In genomic region chr17:78151514-78152008, GRCh38 we compare ENCODE assay signal across 10 cellular contexts. TPM values are rescaled to one million over a fixed set of nuclear protein-coding genes. Genes with fewer than 3 reads are reported as not detected.
A peak's percentile ranks its signal among the peaks of the same experiment; 100 is the strongest.
DNase-seq lines count a peak whose midpoint lies in the region; ATAC-seq and TF ChIP-seq lines count a peak whose summit lies in the region.
"Had no signal": no experiment of that assay in that cellular context is flagged by ENCODE, and none has a peak within 500 bp of the region (broad histone marks: within the 10 kb centered on the region; RNA-seq: fewer than 3 reads in every experiment).

No MANE protein-coding gene starts in this region.

- H3K9ac ChIP-seq in H9 (ENCODE audit: extremely low read depth, insufficient read length, low read length) (no peak overlapping the region), neuronal stem cell (ENCODE audit: low read depth, low read length, poor library complexity) (no peak overlapping the region)

- H3K4ac ChIP-seq in H9 (ENCODE audit: low read depth, low read length) = no peak overlapping the region
- no peak overlapping the region for H3K4ac ChIP-seq in neuronal stem cell (ENCODE audit: low read length)

- H3K4me1 ChIP-seq in H9 (ENCODE audit: insufficient read depth, low read length) (no peaks in the 10 kb centered on the region), neuronal stem cell (ENCODE audit: control insufficient read depth in 2 of 2, insufficient read depth in 1 of 2, low read depth in 1 of 2, low read length in 2 of 2) (peaks cover 5 to 7% of the 10 kb centered on the region in 2 donors), uterus (no peaks in the 10 kb centered on the region)
- peaks cover 16% of the 10 kb centered on the region for H3K4me1 ChIP-seq in CD8-positive, alpha-beta T cell (ENCODE audit: insufficient read depth, low read length)

- H2BK20ac ChIP-seq in H9 (ENCODE audit: low read depth, low read length, poor library complexity, severe bottlenecking) = no peak overlapping the region

- H3K36me3 ChIP-seq in neuronal stem cell (replicated peaks in 1 of 2; ENCODE audit: control insufficient read depth in 2 of 2, insufficient read depth in 2 of 2, low read length in 2 of 2) (no peaks in the 10 kb centered on the region), uterus (no peaks in the 10 kb centered on the region)
- no peaks in the 10 kb centered on the region for H3K36me3 ChIP-seq in CD8-positive, alpha-beta T cell (ENCODE audit: insufficient read depth, low read length)

- H2AK5ac ChIP-seq in H9 (ENCODE audit: insufficient read length, low read length) = no peak overlapping the region
- no peak overlapping the region for H2AK5ac ChIP-seq in neuronal stem cell (ENCODE audit: low read depth, low read length)

- no peak overlapping the region; a peak in 1 of 5 replicates for H3K4me3 Mint-ChIP-seq in H9
- no peak overlapping the region for H3K4me3 Mint-ChIP-seq in endothelial cell (ENCODE audit: unreplicated experiment)
- H3K4me3 Mint-ChIP-seq in CD8-positive, alpha-beta T cell = no peak overlapping the region

- no peak overlapping the region for H3K4me3 ChIP-seq in neuronal stem cell (ENCODE audit: low read length in 2 of 2)
- no peak overlapping the region for H3K4me3 ChIP-seq in uterus
- H3K4me3 ChIP-seq in CD8-positive, alpha-beta T cell (ENCODE audit: low read depth, low read length) = no peak overlapping the region

- TF ChIP-seq CTCF in H9 (conservative IDR thresholded peaks at IDR 0.05) = no peak
- no peak for TF ChIP-seq CTCF in endothelial cell (IDR thresholded peaks at IDR 0.05; ENCODE audit: unreplicated experiment)
- TF ChIP-seq CTCF in uterus (IDR thresholded peaks at IDR 0.05) = no peak
- TF ChIP-seq CTCF in CD8-positive, alpha-beta T cell (IDR thresholded peaks at IDR 0.05) = no peak

- H3K4me2 ChIP-seq in H9 (ENCODE audit: insufficient read depth, insufficient read length, low read length) (no peak overlapping the region), neuronal stem cell (ENCODE audit: insufficient read depth, low read length, poor library complexity, severe bottlenecking) (no peak overlapping the region)

- intact Hi-C loops in uterus (cut with DNase I; ENCODE audit: low total_unique reads) = no loop called here
- intact Hi-C loops in CD8-positive, alpha-beta T cell (cut with DNase I, micrococcal nuclease) = no loop called here

- H3K9me3 ChIP-seq in H9 (ENCODE audit: control insufficient read depth, low read depth, low read length) (no peaks in the 10 kb centered on the region), neuronal stem cell (replicated peaks in 1 of 2; ENCODE audit: control insufficient read depth in 2 of 2, insufficient read depth in 1 of 2, low read depth in 1 of 2, low read length in 2 of 2) (peaks cover 0 to under 1% of the 10 kb centered on the region in 2 donors), uterus (no peaks in the 10 kb centered on the region)
- no peaks in the 10 kb centered on the region for H3K9me3 ChIP-seq in CD8-positive, alpha-beta T cell (ENCODE audit: low read length)

- H4K5ac ChIP-seq in H9 (ENCODE audit: insufficient read length, low read depth, low read length) = no peak overlapping the region

- no peaks in the 10 kb centered on the region for H3K79me2 ChIP-seq in H9 (ENCODE audit: insufficient read depth, low read length)

- DNase-seq in H9 = peak; percentile 57
- DNase-seq in endothelial cell (ENCODE audit: low spot score) = no peak
- no peak for DNase-seq in neuronal stem cell (ENCODE audit: low spot score)
- no peak for DNase-seq in uterus
- no peak for DNase-seq in CD8-positive, alpha-beta T cell
- no peak for DNase-seq in SKM-1 treated with dmso at 0.1 percent for 144 hours (lab: John Stamatoyannopoulos, UW; ENCODE audit: unreplicated experiment)
- DNase-seq: Karpas-422; mammary epithelial cell; NCI-H510A treated with DMSO at 0.1 percent for 48 hours; stimulated activated naive CD8-positive, alpha-beta T cell treated with anti-CD3 and anti-CD28 coated beads, Interleukin-15, Interleukin-2, amounts not matched to agents 100 U/mL and 50 U/mL, for 24 hours had no signal

- H2BK15ac ChIP-seq in H9 (ENCODE audit: low read depth, low read length) (no peak overlapping the region), neuronal stem cell (ENCODE audit: low read length) (peak overlapping the region; percentile 19)

- no peak overlapping the region for H3T11ph ChIP-seq in H9 (ENCODE audit: low read length)

- H2BK5ac ChIP-seq in H9 (ENCODE audit: insufficient read length, low read length) (no peak overlapping the region), neuronal stem cell (ENCODE audit: low read length) (no peak overlapping the region)

- H3K23me2 ChIP-seq in H9 (ENCODE audit: insufficient read length, low read depth, low read length, poor library complexity, severe bottlenecking) = no peaks in the 10 kb centered on the region

- H3K14ac ChIP-seq in H9 (ENCODE audit: insufficient read depth, low read length) = no peak overlapping the region
- H3K14ac ChIP-seq in neuronal stem cell (ENCODE audit: low read length) = no peak overlapping the region

- no peak overlapping the region for H2BK120ac ChIP-seq in H9 (ENCODE audit: low read depth, low read length, poor library complexity, severe bottlenecking)
- no peak overlapping the region for H2BK120ac ChIP-seq in neuronal stem cell (ENCODE audit: low read depth, low read length)

- H3K36me3 Mint-ChIP-seq in H9 (ENCODE audit: insufficient read depth in 1 of 3, low read depth in 3 of 3) (no peaks in the 10 kb centered on the region), endothelial cell (ENCODE audit: low read depth, unreplicated experiment) (no peaks in the 10 kb centered on the region)
- H3K36me3 Mint-ChIP-seq in CD8-positive, alpha-beta T cell = no peaks in the 10 kb centered on the region

- H3K79me1 ChIP-seq in H9 (ENCODE audit: insufficient read depth, low read depth, low read length, poor library complexity, severe bottlenecking) = no peaks in the 10 kb centered on the region
- no peaks in the 10 kb centered on the region for H3K79me1 ChIP-seq in neuronal stem cell (ENCODE audit: low read depth, low read length)

- H2BK12ac ChIP-seq in H9 (ENCODE audit: insufficient read length, low read depth, low read length) (no peak overlapping the region), neuronal stem cell (ENCODE audit: low read length) (no peak overlapping the region)

- H3K56ac ChIP-seq in H9 (ENCODE audit: insufficient read length, low read depth, low read length) = no peak overlapping the region

- no CpG with 5 or more reads among the region's 7 CpGs for WGBS in H9 (ENCODE audit: extremely low coverage, insufficient read length, low lambda C conversion rate)
- WGBS in neuronal stem cell (ENCODE audit: extremely low coverage in 2 of 2, insufficient read length in 2 of 2, insufficient replicate concordance in 1 of 2), 2 donors = no CpG with 5 or more reads among the region's 7 CpGs

- TF ChIP-seq POLR2A in uterus (IDR thresholded peaks at IDR 0.05) = no peak

- no peak overlapping the region for H2AFZ ChIP-seq in H9 (ENCODE audit: low read length)
- peak overlapping the region; percentile 67 for H2AFZ ChIP-seq in neuronal stem cell (ENCODE audit: low read length)

- H3K27me3 ChIP-seq in H9 (ENCODE audit: insufficient read depth, low read length) (no peaks in the 10 kb centered on the region), neuronal stem cell (ENCODE audit: control insufficient read depth in 3 of 3, insufficient read depth in 3 of 3, low read depth in 1 of 3, low read length in 3 of 3) (peaks cover 0 to 19% (median 0%) of the 10 kb centered on the region in 3 experiments), uterus (no peaks in the 10 kb centered on the region)
- H3K27me3 ChIP-seq in CD8-positive, alpha-beta T cell (ENCODE audit: insufficient read depth, low read length) = no peaks in the 10 kb centered on the region

- H4K20me1 ChIP-seq in H9 (ENCODE audit: control insufficient read depth, insufficient read depth, insufficient read length) = no peaks in the 10 kb centered on the region

- ATAC-seq in CD8-positive, alpha-beta T cell = no peak
- ATAC-seq: stimulated activated naive CD8-positive, alpha-beta T cell treated with anti-CD3 and anti-CD28 coated beads, Interleukin-15, Interleukin-2, amounts not matched to agents 100 U/mL and 50 U/mL, for 24 hours had no signal

- POLR2A ChIA-PET in CD8-positive, alpha-beta T cell (lab: Charles Lee) = interaction anchor here (0.8 kb wide), 1 partner anchor 14 kb away, joined by 3 read pairs; no protein-coding TSS in a partner anchor

- H3K23ac ChIP-seq in H9 (ENCODE audit: insufficient read length, low read depth, low read length) (no peak overlapping the region), neuronal stem cell (ENCODE audit: low read depth, low read length, poor library complexity) (no peak overlapping the region)

- H3K27ac Mint-ChIP-seq in H9 (no peak overlapping the region), endothelial cell (ENCODE audit: unreplicated experiment) (peak overlapping the region; percentile 97)
- no peak overlapping the region for H3K27ac Mint-ChIP-seq in CD8-positive, alpha-beta T cell

- CTCF ChIA-PET in CD8-positive, alpha-beta T cell (lab: Charles Lee) = interaction anchor here (1.3 kb wide), 1 partner anchor 99 kb away, joined by 3 read pairs; no protein-coding TSS in a partner anchor

- H4K8ac ChIP-seq in H9 (replicated peaks; ENCODE audit: insufficient read length, low read depth, low read length) (no peak overlapping the region), neuronal stem cell (ENCODE audit: low read depth, low read length) (no peak overlapping the region)

- H4K91ac ChIP-seq in H9 (ENCODE audit: insufficient read length, low read depth, low read length) = no peak overlapping the region
- no peak overlapping the region for H4K91ac ChIP-seq in neuronal stem cell (ENCODE audit: low read depth, low read length, poor library complexity)

- H3K4me1 Mint-ChIP-seq in H9 (peaks cover 5 to 9% of the 10 kb centered on the region in 2 experiments; a peak in 3 of 4 replicates), endothelial cell (ENCODE audit: unreplicated experiment) (peaks cover 27% of the 10 kb centered on the region)
- peaks cover 12% of the 10 kb centered on the region for H3K4me1 Mint-ChIP-seq in CD8-positive, alpha-beta T cell (ENCODE audit: low read depth)

- H3K9me3 Mint-ChIP-seq in H9 (no peaks in the 10 kb centered on the region), endothelial cell (ENCODE audit: unreplicated experiment) (no peaks in the 10 kb centered on the region)
- no peaks in the 10 kb centered on the region for H3K9me3 Mint-ChIP-seq in CD8-positive, alpha-beta T cell

- H3K27ac ChIP-seq in H9 (ENCODE audit: insufficient read length, low read depth, low read length) (no peak overlapping the region), neuronal stem cell (replicated peaks; ENCODE audit: low read length) (no peak overlapping the region), uterus (no peak overlapping the region)
- H3K27ac ChIP-seq in CD8-positive, alpha-beta T cell (ENCODE audit: low read depth, low read length) = no peak overlapping the region

- H3K18ac ChIP-seq in H9 (ENCODE audit: insufficient read length, low read depth, low read length) (no peak overlapping the region), neuronal stem cell (ENCODE audit: low read length) (peak overlapping the region; percentile 67)

- H3K27me3 Mint-ChIP-seq in H9 (ENCODE audit: low read depth) = no peaks in the 10 kb centered on the region
- H3K27me3 Mint-ChIP-seq in endothelial cell (ENCODE audit: unreplicated experiment) = peaks cover 8% of the 10 kb centered on the region
- H3K27me3 Mint-ChIP-seq in CD8-positive, alpha-beta T cell (ENCODE audit: low read depth) = no peaks in the 10 kb centered on the region

RNA-seq across cellular contexts. Expression of gene C17orf99, which starts 5.4 kb away (rescaled TPM):
- total RNA-seq in H9 (2021) = not detected in 2 replicates
- total RNA-seq in endothelial cell (ENCODE audit: unreplicated experiment) = not detected
- polyA plus RNA-seq in neuronal stem cell (2013, experiment 1 of 2) = not detected
- not detected for polyA plus RNA-seq in neuronal stem cell (2013, experiment 2 of 2)
- under 1 TPM in 1 of 4 donors, not detected in 3; 0.62 TPM for total RNA-seq in uterus
- total RNA-seq in CD8-positive, alpha-beta T cell = not detected

RNA-seq across cellular contexts. Expression of gene SYNGR2, which starts 16.8 kb away (rescaled TPM):
- total RNA-seq in H9 (2021) (41.0 and 43.9 TPM in 2 replicates), endothelial cell (ENCODE audit: unreplicated experiment) (72.6 TPM), uterus (10 to 100 TPM; 16.7 to 83.2 (median 49.1) TPM)
- polyA plus RNA-seq in neuronal stem cell (2013, experiment 1 of 2) = 16.6 TPM
- polyA plus RNA-seq in neuronal stem cell (2013, experiment 2 of 2) = 16.6 TPM
- total RNA-seq in CD8-positive, alpha-beta T cell = 10 to 100 TPM; 36.4 to 36.7 TPM

RNA-seq across cellular contexts. Expression of gene TMC8, which starts 21.0 kb away (rescaled TPM):
- 1.0 and 1.9 TPM in 2 replicates for total RNA-seq in H9 (2021)
- total RNA-seq in endothelial cell (ENCODE audit: unreplicated experiment) = 55.8 TPM
- polyA plus RNA-seq in neuronal stem cell (2013, experiment 1 of 2) = 0.08 TPM
- 0.08 TPM for polyA plus RNA-seq in neuronal stem cell (2013, experiment 2 of 2)
- 10 to 100 TPM in 1 of 4 donors, 1 to 10 TPM in 2, under 1 TPM in 1; 0.51 to 20.1 (median 3.1) TPM for total RNA-seq in uterus
- 100 to 1,000 TPM; 312 to 315 TPM for total RNA-seq in CD8-positive, alpha-beta T cell

RNA-seq across cellular contexts. Expression of gene TMC6, which starts 23.0 kb away (rescaled TPM):
- total RNA-seq in H9 (2021) = 85.7 and 86.8 TPM in 2 replicates
- total RNA-seq in endothelial cell (ENCODE audit: unreplicated experiment) = 292 TPM
- polyA plus RNA-seq in neuronal stem cell (2013, experiment 1 of 2) = 18.0 TPM
- 18.2 TPM for polyA plus RNA-seq in neuronal stem cell (2013, experiment 2 of 2)
- total RNA-seq in uterus = 10 to 100 TPM in 3 of 4 donors, 1 to 10 TPM in 1; 8.2 to 56.1 (median 16.1) TPM
- total RNA-seq in CD8-positive, alpha-beta T cell = 100 to 1,000 TPM; 518 to 535 TPM

RNA-seq across cellular contexts. Expression of gene TK1, which starts 35.3 kb away (rescaled TPM):
- total RNA-seq in H9 (2021) (95.8 and 98.7 TPM in 2 replicates), endothelial cell (ENCODE audit: unreplicated experiment) (23.8 TPM), uterus (10 to 100 TPM in 1 of 4 donors, 1 to 10 TPM in 1, not detected in 2; 1.4 to 40.8 TPM)
- 38.3 TPM for polyA plus RNA-seq in neuronal stem cell (2013, experiment 1 of 2)
- 37.7 TPM for polyA plus RNA-seq in neuronal stem cell (2013, experiment 2 of 2)
- 1 to 10 TPM in 1 of 2 experiments, under 1 TPM in 1; 0.76 to 1.1 TPM for total RNA-seq in CD8-positive, alpha-beta T cell
